In genomic region chrX:1398431-1399340, GRCh38 we compare ENCODE assay signal across 17 cellular contexts. TPM values are rescaled to one million over a fixed set of nuclear protein-coding genes. Genes with fewer than 3 reads are reported as not detected.
DNase-seq lines count a peak whose midpoint lies in the region; ATAC-seq and TF ChIP-seq lines count a peak whose summit lies in the region.
"Had no signal": no experiment of that assay in that cellular context is flagged by ENCODE, and none has a peak within 500 bp of the region (broad histone marks: within the 10 kb centered on the region; RNA-seq: fewer than 3 reads in every experiment).

No MANE protein-coding gene starts in this region.

- intact Hi-C loops in left cardiac atrium (cut with DNase I) (loop anchor here in 1 of 2 donors (10.0 kb wide), 1 partner anchor 46 kb away; no protein-coding TSS in a partner anchor), Right ventricle myocardium inferior (cut with DNase I) (no loop called here), lower lobe of right lung (cut with DNase I) (no loop called here)

- ATAC-seq in left cardiac atrium: peak in 1 of 2 donors; percentile 62
- ATAC-seq in Right ventricle myocardium inferior: no peak
- no peak for ATAC-seq in lower lobe of right lung
- no peak for ATAC-seq in GM18873 (IDR thresholded peaks at IDR 0.05; ENCODE audit: low FRiP score, unreplicated experiment)
- no peak for ATAC-seq in HG03159 (IDR thresholded peaks at IDR 0.05; ENCODE audit: unreplicated experiment)

- H3K9me3 ChIP-seq in lower lobe of right lung: no peaks in the 10 kb centered on the region
- H3K9me3 ChIP-seq: Caco-2 had no signal

- DNase-seq in left cardiac atrium: peak; percentile 45
- DNase-seq in Right ventricle myocardium inferior (ENCODE audit: missing footprints): no peak
- peak; percentile 42 for DNase-seq in astrocyte of the hippocampus (ENCODE audit: low read depth, low spot score)
- peak; percentile 44 for DNase-seq in lower lobe of right lung
- DNase-seq in NCI-H446 (lab: John Stamatoyannopoulos, UW): no peak
- DNase-seq in inferior parietal cortex (ENCODE audit: extremely low spot score): no peak
- DNase-seq: activated CD4-positive, alpha-beta T cell treated with anti-CD3 and anti-CD28 coated beads, Interleukin-2, amount 10 ng/mL, durations not matched to agents 24 days and 14 days; activated T-cell treated with anti-CD3 and anti-CD28 coated beads, Interleukin-2, amount 50 U/mL, for 72 hours; amniotic stem cell; Caco-2; endodermal cell; NCI-H2081; NCI-H526; stimulated activated CD4-positive, alpha-beta T cell treated with anti-CD3 and anti-CD28 coated beads, Interleukin-2, amount 100 ng/mL, for 48 hours had no signal

- H3K27ac ChIP-seq in lower lobe of right lung: no peak overlapping the region
- H3K27ac ChIP-seq: HL-60 had no signal

- no peaks in the 10 kb centered on the region for H3K27me3 ChIP-seq in lower lobe of right lung (ENCODE audit: low read depth)

- no peak for TF ChIP-seq CTCF in lower lobe of right lung (IDR thresholded peaks at IDR 0.05)

- no peak overlapping the region for H3K4me3 ChIP-seq in lower lobe of right lung

- H3K4me1 ChIP-seq in lower lobe of right lung: peaks cover 5% of the 10 kb centered on the region
- H3K4me1 ChIP-seq: Caco-2 had no signal

- peaks cover 44% of the 10 kb centered on the region for H3K36me3 ChIP-seq in lower lobe of right lung

RNA-seq across cellular contexts. Expression of gene SLC25A6, which starts 6.8 kb away (rescaled TPM):
- total RNA-seq in left cardiac atrium: 100 to 1,000 TPM; 171 to 206 TPM
- 145 TPM for total RNA-seq in Right ventricle myocardium inferior
- total RNA-seq in lower lobe of right lung: 335 TPM

RNA-seq across cellular contexts. Expression of gene ASMTL, which starts 54.0 kb away (rescaled TPM):
- total RNA-seq in left cardiac atrium (10 to 100 TPM; 26.4 to 27.7 TPM), Right ventricle myocardium inferior (33.1 TPM), lower lobe of right lung (19.1 TPM)

Comparison
In these comparisons a context has a peak if more than half of its experiments do, and no peak if none do; other contexts are left out.
1. DNase-seq: peak in left cardiac atrium (single experiment), astrocyte of the hippocampus (single experiment) and lower lobe of right lung (single experiment); none in Right ventricle myocardium inferior (single experiment), NCI-H446 (0 of 2) and inferior parietal cortex (single experiment).